In the genomic region with DNA sequence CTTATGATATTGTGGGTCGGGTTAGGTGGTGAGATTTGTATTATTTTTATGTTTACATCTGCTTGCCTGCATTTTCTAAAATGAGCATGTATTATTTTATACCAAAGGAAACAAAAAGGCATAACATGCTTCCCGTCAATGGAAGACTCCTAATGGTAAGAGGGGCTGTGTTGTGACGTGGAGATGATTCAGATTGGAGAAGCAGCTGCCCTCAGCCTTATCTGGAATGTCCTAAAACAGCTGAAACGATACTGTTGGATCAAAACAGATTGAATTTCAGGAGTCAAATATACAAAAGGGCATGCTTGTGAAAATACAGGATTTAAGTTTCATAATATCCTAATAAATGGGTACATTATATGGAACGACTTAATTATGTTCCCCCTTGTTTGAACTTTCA, we compare ENCODE assay signal across 1 cellular context.
TF ChIP-seq lines count a peak whose summit lies in the region.

No MANE protein-coding gene starts in this region.

TF ChIP-seq in HCT116, 20 proteins besides CTCF, POLR2A, EP300 and RAD21 (continued from another document):
- TF ChIP-seq, protein P1, sequence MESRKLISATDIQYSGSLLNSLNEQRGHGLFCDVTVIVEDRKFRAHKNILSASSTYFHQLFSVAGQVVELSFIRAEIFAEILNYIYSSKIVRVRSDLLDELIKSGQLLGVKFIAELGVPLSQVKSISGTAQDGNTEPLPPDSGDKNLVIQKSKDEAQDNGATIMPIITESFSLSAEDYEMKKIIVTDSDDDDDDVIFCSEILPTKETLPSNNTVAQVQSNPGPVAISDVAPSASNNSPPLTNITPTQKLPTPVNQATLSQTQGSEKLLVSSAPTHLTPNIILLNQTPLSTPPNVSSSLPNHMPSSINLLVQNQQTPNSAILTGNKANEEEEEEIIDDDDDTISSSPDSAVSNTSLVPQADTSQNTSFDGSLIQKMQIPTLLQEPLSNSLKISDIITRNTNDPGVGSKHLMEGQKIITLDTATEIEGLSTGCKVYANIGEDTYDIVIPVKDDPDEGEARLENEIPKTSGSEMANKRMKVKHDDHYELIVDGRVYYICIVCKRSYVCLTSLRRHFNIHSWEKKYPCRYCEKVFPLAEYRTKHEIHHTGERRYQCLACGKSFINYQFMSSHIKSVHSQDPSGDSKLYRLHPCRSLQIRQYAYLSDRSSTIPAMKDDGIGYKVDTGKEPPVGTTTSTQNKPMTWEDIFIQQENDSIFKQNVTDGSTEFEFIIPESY (IDR thresholded peaks at IDR 0.05; ENCODE audit: extremely low read depth, insufficient replicate concordance, low read length): no peak
- TF ChIP-seq JUND (IDR thresholded peaks at IDR 0.05) (no peak), TCF7L2 (IDR thresholded peaks at IDR 0.05; ENCODE audit: borderline replicate concordance, extremely low read depth, insufficient read depth, insufficient read length) (no peak), CBX3 (IDR thresholded peaks at IDR 0.05; ENCODE audit: low read depth) (no peak), ELF1 (IDR thresholded peaks at IDR 0.05; ENCODE audit: borderline replicate concordance, low read depth) (no peak), CEBPB (IDR thresholded peaks at IDR 0.05; ENCODE audit: low read depth) (no peak), ZFX (IDR thresholded peaks at IDR 0.05) (no peak), EZH2 (IDR thresholded peaks at IDR 0.05) (no peak), EZH2phosphoT487 (IDR thresholded peaks at IDR 0.05; ENCODE audit: borderline replicate concordance) (no peak), ZNF274 (IDR thresholded peaks at IDR 0.05; ENCODE audit: low read depth, low read length) (no peak), SIN3A (IDR thresholded peaks at IDR 0.05; ENCODE audit: low read depth) (no peak)
- TF ChIP-seq, protein P2, sequence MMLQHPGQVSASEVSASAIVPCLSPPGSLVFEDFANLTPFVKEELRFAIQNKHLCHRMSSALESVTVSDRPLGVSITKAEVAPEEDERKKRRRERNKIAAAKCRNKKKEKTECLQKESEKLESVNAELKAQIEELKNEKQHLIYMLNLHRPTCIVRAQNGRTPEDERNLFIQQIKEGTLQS (IDR thresholded peaks at IDR 0.05): no peak
